In genomic region chr9:135077497-135078200, GRCh38 we compare ENCODE assay signal across 12 cellular contexts. TPM values are rescaled to one million over a fixed set of nuclear protein-coding genes. Genes with fewer than 3 reads are reported as not detected.
A peak's percentile ranks its signal among the peaks of the same experiment; 100 is the strongest.
DNase-seq lines count a peak whose midpoint lies in the region; ATAC-seq and TF ChIP-seq lines count a peak whose summit lies in the region.
"Had no signal": no experiment of that assay in that cellular context is flagged by ENCODE, and none has a peak within 500 bp of the region (broad histone marks: within the 10 kb centered on the region; RNA-seq: fewer than 3 reads in every experiment).

No MANE protein-coding gene starts in this region.

- TF ChIP-seq POLR2A in vagina (IDR thresholded peaks at IDR 0.05): no peak

- H3K4me3 ChIP-seq in fibroblast of villous mesenchyme (ENCODE audit: low read depth, low read length) (no peak overlapping the region), vagina (no peak overlapping the region)
- H3K4me3 ChIP-seq: mucosa of descending colon had no signal

- H3K4me1 ChIP-seq in vagina: peaks cover 16% of the 10 kb centered on the region

- H3K9me3 Mint-ChIP-seq in activated T-cell treated with anti-CD3 and anti-CD28 coated beads, Interleukin-2, amount 50 U/mL, for 24 hours: no peaks in the 10 kb centered on the region
- H3K9me3 Mint-ChIP-seq in activated T-cell treated with anti-CD3 and anti-CD28 coated beads, Interleukin-2, amount 50 U/mL, for 4 hours: no peaks in the 10 kb centered on the region
- no peaks in the 10 kb centered on the region for H3K9me3 Mint-ChIP-seq in stimulated activated memory B cell treated with anti-CD40 and anti-IgM and Interleukin-4, amounts not matched to agents 10 μg/mL and 1 μg/mL and 100 μg/mL, for 72 hours

- no peaks in the 10 kb centered on the region for H3K27me3 ChIP-seq in vagina

- H3K36me3 ChIP-seq in vagina: no peaks in the 10 kb centered on the region

- no peaks in the 10 kb centered on the region for H3K9me3 ChIP-seq in vagina
- H3K9me3 ChIP-seq: mucosa of descending colon had no signal

- peaks cover 2% of the 10 kb centered on the region for H3K4me1 Mint-ChIP-seq in activated T-cell treated with anti-CD3 and anti-CD28 coated beads, Interleukin-2, amount 50 U/mL, for 24 hours (ENCODE audit: low read depth)
- peaks cover 3% of the 10 kb centered on the region for H3K4me1 Mint-ChIP-seq in activated T-cell treated with anti-CD3 and anti-CD28 coated beads, Interleukin-2, amount 50 U/mL, for 4 hours (ENCODE audit: low read depth)
- no peaks in the 10 kb centered on the region for H3K4me1 Mint-ChIP-seq in stimulated activated memory B cell treated with anti-CD40 and anti-IgM and Interleukin-4, amounts not matched to agents 10 μg/mL and 1 μg/mL and 100 μg/mL, for 72 hours
- H3K4me1 Mint-ChIP-seq: B cell had no signal

- no peaks in the 10 kb centered on the region for H3K36me3 Mint-ChIP-seq in activated T-cell treated with anti-CD3 and anti-CD28 coated beads, Interleukin-2, amount 50 U/mL, for 24 hours (ENCODE audit: low read depth)
- H3K36me3 Mint-ChIP-seq in activated T-cell treated with anti-CD3 and anti-CD28 coated beads, Interleukin-2, amount 50 U/mL, for 4 hours (ENCODE audit: insufficient read depth): no peaks in the 10 kb centered on the region
- no peaks in the 10 kb centered on the region for H3K36me3 Mint-ChIP-seq in stimulated activated memory B cell treated with anti-CD40 and anti-IgM and Interleukin-4, amounts not matched to agents 10 μg/mL and 1 μg/mL and 100 μg/mL, for 72 hours

- no peak for ATAC-seq in activated T-cell treated with anti-CD3 and anti-CD28 coated beads, Interleukin-2, amount 50 U/mL, for 4 hours
- ATAC-seq in stimulated activated memory B cell treated with anti-CD40 and anti-IgM and Interleukin-4, amounts not matched to agents 10 μg/mL and 1 μg/mL and 100 μg/mL, for 72 hours: peak; percentile 4
- ATAC-seq in HG03159 (IDR thresholded peaks at IDR 0.05; ENCODE audit: unreplicated experiment): no peak
- ATAC-seq: mucosa of descending colon had no signal

- peak; percentile 27 for DNase-seq in activated T-cell treated with anti-CD3 and anti-CD28 coated beads, Interleukin-2, amount 50 U/mL, for 24 hours
- no peak for DNase-seq in activated T-cell treated with anti-CD3 and anti-CD28 coated beads, Interleukin-2, amount 50 U/mL, for 4 hours
- peak; percentile 8 for DNase-seq in fibroblast of villous mesenchyme (ENCODE audit: low read depth)
- no peak for DNase-seq in LoVo (ENCODE audit: low spot score)
- DNase-seq in vagina (ENCODE audit: extremely low spot score in 2 of 2): no peak
- DNase-seq: activated CD4-positive, alpha-beta T cell treated with anti-CD3 and anti-CD28 coated beads, Interleukin-2, amount 50 U/mL, for 1 hour; NCI-H2081 had no signal

- intact Hi-C loops in vagina (cut with DNase I): no loop called here

- H3K27me3 Mint-ChIP-seq in activated T-cell treated with anti-CD3 and anti-CD28 coated beads, Interleukin-2, amount 50 U/mL, for 24 hours: peaks cover 40% of the 10 kb centered on the region
- H3K27me3 Mint-ChIP-seq in activated T-cell treated with anti-CD3 and anti-CD28 coated beads, Interleukin-2, amount 50 U/mL, for 4 hours (ENCODE audit: low read depth): peaks cover 31% of the 10 kb centered on the region
- H3K27me3 Mint-ChIP-seq in stimulated activated memory B cell treated with anti-CD40 and anti-IgM and Interleukin-4, amounts not matched to agents 10 μg/mL and 1 μg/mL and 100 μg/mL, for 72 hours: peaks cover 46% of the 10 kb centered on the region

- H3K27ac Mint-ChIP-seq in activated T-cell treated with anti-CD3 and anti-CD28 coated beads, Interleukin-2, amount 50 U/mL, for 24 hours: no peak overlapping the region
- no peak overlapping the region for H3K27ac Mint-ChIP-seq in stimulated activated memory B cell treated with anti-CD40 and anti-IgM and Interleukin-4, amounts not matched to agents 10 μg/mL and 1 μg/mL and 100 μg/mL, for 72 hours
- H3K27ac Mint-ChIP-seq: B cell had no signal

- H3K4me3 Mint-ChIP-seq in activated T-cell treated with anti-CD3 and anti-CD28 coated beads, Interleukin-2, amount 50 U/mL, for 24 hours: no peak overlapping the region
- no peak overlapping the region for H3K4me3 Mint-ChIP-seq in activated T-cell treated with anti-CD3 and anti-CD28 coated beads, Interleukin-2, amount 50 U/mL, for 4 hours
- no peak overlapping the region for H3K4me3 Mint-ChIP-seq in stimulated activated memory B cell treated with anti-CD40 and anti-IgM and Interleukin-4, amounts not matched to agents 10 μg/mL and 1 μg/mL and 100 μg/mL, for 72 hours
- H3K4me3 Mint-ChIP-seq: B cell had no signal

- TF ChIP-seq CTCF in fibroblast of villous mesenchyme (IDR thresholded peaks at IDR 0.05; ENCODE audit: insufficient read depth, low read depth, low read length): no peak
- TF ChIP-seq CTCF in vagina (IDR thresholded peaks at IDR 0.05): no peak

- no peak overlapping the region for H3K27ac ChIP-seq in vagina

TF ChIP-seq in PFSK-1, 5 proteins besides CTCF, POLR2A, EP300 and RAD21:
- TF ChIP-seq SIN3A (IDR thresholded peaks at IDR 0.05; ENCODE audit: borderline replicate concordance, insufficient read depth, low read length): no peak
- TF ChIP-seq, protein P1, sequence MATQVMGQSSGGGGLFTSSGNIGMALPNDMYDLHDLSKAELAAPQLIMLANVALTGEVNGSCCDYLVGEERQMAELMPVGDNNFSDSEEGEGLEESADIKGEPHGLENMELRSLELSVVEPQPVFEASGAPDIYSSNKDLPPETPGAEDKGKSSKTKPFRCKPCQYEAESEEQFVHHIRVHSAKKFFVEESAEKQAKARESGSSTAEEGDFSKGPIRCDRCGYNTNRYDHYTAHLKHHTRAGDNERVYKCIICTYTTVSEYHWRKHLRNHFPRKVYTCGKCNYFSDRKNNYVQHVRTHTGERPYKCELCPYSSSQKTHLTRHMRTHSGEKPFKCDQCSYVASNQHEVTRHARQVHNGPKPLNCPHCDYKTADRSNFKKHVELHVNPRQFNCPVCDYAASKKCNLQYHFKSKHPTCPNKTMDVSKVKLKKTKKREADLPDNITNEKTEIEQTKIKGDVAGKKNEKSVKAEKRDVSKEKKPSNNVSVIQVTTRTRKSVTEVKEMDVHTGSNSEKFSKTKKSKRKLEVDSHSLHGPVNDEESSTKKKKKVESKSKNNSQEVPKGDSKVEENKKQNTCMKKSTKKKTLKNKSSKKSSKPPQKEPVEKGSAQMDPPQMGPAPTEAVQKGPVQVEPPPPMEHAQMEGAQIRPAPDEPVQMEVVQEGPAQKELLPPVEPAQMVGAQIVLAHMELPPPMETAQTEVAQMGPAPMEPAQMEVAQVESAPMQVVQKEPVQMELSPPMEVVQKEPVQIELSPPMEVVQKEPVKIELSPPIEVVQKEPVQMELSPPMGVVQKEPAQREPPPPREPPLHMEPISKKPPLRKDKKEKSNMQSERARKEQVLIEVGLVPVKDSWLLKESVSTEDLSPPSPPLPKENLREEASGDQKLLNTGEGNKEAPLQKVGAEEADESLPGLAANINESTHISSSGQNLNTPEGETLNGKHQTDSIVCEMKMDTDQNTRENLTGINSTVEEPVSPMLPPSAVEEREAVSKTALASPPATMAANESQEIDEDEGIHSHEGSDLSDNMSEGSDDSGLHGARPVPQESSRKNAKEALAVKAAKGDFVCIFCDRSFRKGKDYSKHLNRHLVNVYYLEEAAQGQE (IDR thresholded peaks at IDR 0.05; ENCODE audit: insufficient read depth in 1 of 2, low read depth in 2 of 2, low read length in 2 of 2): peak; percentile 89 to 94

RNA-seq across cellular contexts. Expression of gene OLFM1, which starts 9.8 kb away (rescaled TPM):
- under 1 TPM in 2 of 3 donors, not detected in 1; 0.22 to 0.26 TPM for total RNA-seq in activated T-cell treated with anti-CD3 and anti-CD28 coated beads, Interleukin-2, amount 50 U/mL, for 4 hours
- 5.8 TPM for polyA plus RNA-seq in PFSK-1 (2012; ENCODE audit: insufficient read length, low read depth)
- total RNA-seq in fibroblast of villous mesenchyme (0.43 and 0.64 TPM in 2 replicates), vagina (39.0 TPM)
- total RNA-seq: B cell had no signal

Comparison
In these comparisons a context has a peak if more than half of its experiments do, and no peak if none do; other contexts are left out.
1. DNase-seq: peak in activated T-cell treated with anti-CD3 and anti-CD28 coated beads, Interleukin-2, amount 50 U/mL, for 24 hours (single experiment) and fibroblast of villous mesenchyme (single experiment); none in activated T-cell treated with anti-CD3 and anti-CD28 coated beads, Interleukin-2, amount 50 U/mL, for 4 hours (single experiment), LoVo (single experiment) and vagina (0 of 2).
2. RNA of gene OLFM1, which starts 9.8 kb away (total RNA-seq): 39.0 TPM in vagina (single experiment); 0.43 to 0.64 TPM in fibroblast of villous mesenchyme and 0.22 to 0.26 TPM in activated T-cell treated with anti-CD3 and anti-CD28 coated beads, Interleukin-2, amount 50 U/mL, for 4 hours; every median in the first group is over 10 times any median in the second.